In genomic region chr6:45532626-45533258, GRCh38 we compare ENCODE assay signal across 16 cellular contexts.
DNase-seq lines count a peak whose midpoint lies in the region; ATAC-seq and TF ChIP-seq lines count a peak whose summit lies in the region.
"Had no signal": no experiment of that assay in that cellular context is flagged by ENCODE, and none has a peak within 500 bp of the region (broad histone marks: within the 10 kb centered on the region; RNA-seq: fewer than 3 reads in every experiment).

No MANE protein-coding gene starts in this region.

- H3K27ac ChIP-seq in osteoblast (ENCODE audit: low read depth, low read length) = peak overlapping the region; percentile 24
- H3K27ac ChIP-seq: BLaER1 treated with 17β-estradiol and CSF1 and Interleukin-3, amounts not matched to agents 10 nM and 100 nM; epithelial cell of prostate; SK-N-MC had no signal

- H2AFZ ChIP-seq in osteoblast (ENCODE audit: low read length) = peak overlapping the region; percentile 45

- no peaks in the 10 kb centered on the region for H4K20me1 ChIP-seq in osteoblast (ENCODE audit: insufficient read depth, low read length)
- H4K20me1 ChIP-seq: BLaER1 treated with 17β-estradiol and CSF1 and Interleukin-3, amounts not matched to agents 10 nM and 100 nM had no signal

- no peaks in the 10 kb centered on the region for H3K79me2 ChIP-seq in osteoblast (ENCODE audit: insufficient read depth, low read length)

- POLR2A ChIA-PET in AG04449 (lab: Yijun Ruan, JAX) = no interaction called here

- CTCF ChIA-PET in AG04449 (lab: Yijun Ruan, JAX) = no interaction called here

- no peaks in the 10 kb centered on the region for H3K27me3 ChIP-seq in osteoblast (ENCODE audit: insufficient read depth, low read length)
- H3K27me3 ChIP-seq: BLaER1 treated with 17β-estradiol and CSF1 and Interleukin-3, amounts not matched to agents 10 nM and 100 nM had no signal

- no peaks in the 10 kb centered on the region for H3K9me3 ChIP-seq in osteoblast (ENCODE audit: low read depth, low read length)

- TF ChIP-seq CTCF in AG04449 (IDR thresholded peaks at IDR 0.05; ENCODE audit: insufficient read depth, low read length, missing control alignments) (no peak), fibroblast of mammary gland (conservative IDR thresholded peaks at IDR 0.05; ENCODE audit: control insufficient read depth, insufficient read depth, low read depth, low read length) (no peak), osteoblast (IDR thresholded peaks at IDR 0.05; ENCODE audit: extremely low read depth, low read depth, low read length) (no peak)

- DNase-seq in AG04449 (ENCODE audit: low read depth, low spot score) (no peak), RPMI7951 (ENCODE audit: low read depth) (peak; percentile 78), fibroblast of mammary gland (ENCODE audit: low read depth) (peak; percentile 54), osteoblast (ENCODE audit: insufficient read length, low spot score, missing footprints) (peak; percentile 79), OCI-M2 (lab: John Stamatoyannopoulos, UW; ENCODE audit: unreplicated experiment) (no peak)
- no peak for DNase-seq in activated CD4-positive, CD25-positive, alpha-beta regulatory T cell (lab: John Stamatoyannopoulos, UW)
- DNase-seq: activated CD8-positive, alpha-beta T cell treated with anti-CD3 and anti-CD28 coated beads, Interleukin-2, amount 10 ng/mL, durations not matched to agents 7 days and 5 days; H9; NCI-H446; small intestine had no signal

- H3K4me3 ChIP-seq in AG04449 (ENCODE audit: low read depth, low read length) = peak overlapping the region; percentile 20
- no peak overlapping the region for H3K4me3 ChIP-seq in fibroblast of mammary gland (ENCODE audit: control insufficient read depth, low read depth, low read length)
- H3K4me3 ChIP-seq in osteoblast (ENCODE audit: insufficient read depth, low read length) = peak overlapping the region; percentile 53
- H3K4me3 ChIP-seq: BLaER1 treated with 17β-estradiol and CSF1 and Interleukin-3, amounts not matched to agents 10 nM and 100 nM; lung; SK-N-MC had no signal

- peaks cover 13% of the 10 kb centered on the region for H3K4me1 ChIP-seq in osteoblast (ENCODE audit: insufficient read depth, low read length)
- H3K4me1 ChIP-seq: BLaER1 treated with 17β-estradiol and CSF1 and Interleukin-3, amounts not matched to agents 10 nM and 100 nM had no signal

- H3K4me2 ChIP-seq in osteoblast (ENCODE audit: insufficient read depth, low read length) = peak overlapping the region; percentile 79
- H3K4me2 ChIP-seq: BLaER1 treated with 17β-estradiol and CSF1 and Interleukin-3, amounts not matched to agents 10 nM and 100 nM had no signal

- ATAC-seq in HG03439 (IDR thresholded peaks at IDR 0.05; ENCODE audit: unreplicated experiment) (no peak), GM18520 (IDR thresholded peaks at IDR 0.05; ENCODE audit: unreplicated experiment) (no peak)
- ATAC-seq: activated CD8-positive, alpha-beta T cell treated with anti-CD3 and anti-CD28 coated beads, Interleukin-2, amount 10 ng/mL, durations not matched to agents 7 days and 5 days had no signal

- peaks cover 16% of the 10 kb centered on the region for H3K36me3 ChIP-seq in osteoblast (ENCODE audit: insufficient read depth, low read length)
- H3K36me3 ChIP-seq: BLaER1 treated with 17β-estradiol and CSF1 and Interleukin-3, amounts not matched to agents 10 nM and 100 nM had no signal

Comparison
In these comparisons a context has a peak if more than half of its experiments do, and no peak if none do; other contexts are left out.
1. DNase-seq: peak in RPMI7951 (single experiment), fibroblast of mammary gland (single experiment) and osteoblast (single experiment); none in AG04449 (single experiment), OCI-M2 (single experiment) and activated CD4-positive, CD25-positive, alpha-beta regulatory T cell (0 of 4).